In genomic region chrX:23626651-23627050, GRCh38 we compare ENCODE assay signal across 24 cellular contexts. TPM values are rescaled to one million over a fixed set of nuclear protein-coding genes. Genes with fewer than 3 reads are reported as not detected.
DNase-seq lines count a peak whose midpoint lies in the region; ATAC-seq and TF ChIP-seq lines count a peak whose summit lies in the region.
"Had no signal": no experiment of that assay in that cellular context is flagged by ENCODE, and none has a peak within 500 bp of the region (broad histone marks: within the 10 kb centered on the region; RNA-seq: fewer than 3 reads in every experiment).

No MANE protein-coding gene starts in this region.

- no peaks in the 10 kb centered on the region for H3K9me3 Mint-ChIP-seq in activated CD4-positive, alpha-beta T cell treated with anti-CD3 and anti-CD28 coated beads for 36 hours (ENCODE audit: low read depth)
- H3K9me3 Mint-ChIP-seq: activated CD8-positive, alpha-beta T cell treated with anti-CD3 and anti-CD28 coated beads for 36 hours; activated naive CD4-positive, alpha-beta T cell treated with anti-CD3 and anti-CD28 coated beads for 36 hours had no signal

- CTCF ChIA-PET in activated CD4-positive, alpha-beta T cell treated with anti-CD3 and anti-CD28 coated beads for 36 hours (lab: Charles Lee): no interaction called here

- H3K36me3 Mint-ChIP-seq in activated CD4-positive, alpha-beta T cell treated with anti-CD3 and anti-CD28 coated beads for 36 hours (ENCODE audit: low read depth): no peaks in the 10 kb centered on the region
- H3K36me3 Mint-ChIP-seq: naive thymus-derived CD4-positive, alpha-beta T cell had no signal

- peak; percentile 5 for TF ChIP-seq CTCF in epithelial cell of esophagus (IDR thresholded peaks at IDR 0.05; ENCODE audit: insufficient read depth, low read depth, low read length, missing control alignments)

- no peak overlapping the region for H3K27ac Mint-ChIP-seq in activated CD4-positive, alpha-beta T cell treated with anti-CD3 and anti-CD28 coated beads for 36 hours
- H3K27ac Mint-ChIP-seq: activated CD8-positive, alpha-beta T cell treated with anti-CD3 and anti-CD28 coated beads for 36 hours; activated naive CD4-positive, alpha-beta T cell treated with anti-CD3 and anti-CD28 coated beads for 36 hours; naive thymus-derived CD4-positive, alpha-beta T cell had no signal

- H3K27me3 Mint-ChIP-seq in activated CD4-positive, alpha-beta T cell treated with anti-CD3 and anti-CD28 coated beads for 36 hours: peaks cover 5% of the 10 kb centered on the region

- POLR2A ChIA-PET in activated CD4-positive, alpha-beta T cell treated with anti-CD3 and anti-CD28 coated beads for 36 hours (lab: Charles Lee): no interaction called here

- H3K4me3 ChIP-seq in epithelial cell of esophagus (ENCODE audit: low read length): no peak overlapping the region
- H3K4me3 ChIP-seq: GM23248, pancreas, right lobe of liver, vagina had no signal

- H3K4me3 Mint-ChIP-seq in activated CD4-positive, alpha-beta T cell treated with anti-CD3 and anti-CD28 coated beads for 36 hours: no peak overlapping the region
- H3K4me3 Mint-ChIP-seq: activated CD8-positive, alpha-beta T cell treated with anti-CD3 and anti-CD28 coated beads for 36 hours; activated naive CD4-positive, alpha-beta T cell treated with anti-CD3 and anti-CD28 coated beads for 36 hours; naive thymus-derived CD4-positive, alpha-beta T cell had no signal

- intact Hi-C loops in activated CD4-positive, alpha-beta T cell treated with anti-CD3 and anti-CD28 coated beads for 36 hours (cut with DNase I, micrococcal nuclease): no loop called here

- no peaks in the 10 kb centered on the region for H3K4me1 Mint-ChIP-seq in activated CD4-positive, alpha-beta T cell treated with anti-CD3 and anti-CD28 coated beads for 36 hours
- H3K4me1 Mint-ChIP-seq: naive thymus-derived CD4-positive, alpha-beta T cell had no signal

- peak; percentile 1 for DNase-seq in SIG-M5 treated with dmso at 0.1 percent for 504 hours (lab: John Stamatoyannopoulos, UW; ENCODE audit: unreplicated experiment)
- no peak for DNase-seq in SIG-M5 (lab: John Stamatoyannopoulos, UW)
- peak; percentile 12 for DNase-seq in OCI-M1 (lab: John Stamatoyannopoulos, UW)
- no peak for DNase-seq in epithelial cell of esophagus (ENCODE audit: low read depth)
- DNase-seq in activated CD4-positive, alpha-beta T cell treated with anti-CD3 and anti-CD28 coated beads for 36 hours: no peak
- DNase-seq in NCI-H1092 treated with DMSO at 0.1 percent for 48 hours (lab: John Stamatoyannopoulos, UW): no peak
- no peak for DNase-seq in medulla oblongata (ENCODE audit: extremely low spot score)
- DNase-seq: ACHN; activated CD8-positive, alpha-beta T cell treated with anti-CD3 and anti-CD28 coated beads for 36 hours; activated naive CD4-positive, alpha-beta T cell treated with anti-CD3 and anti-CD28 coated beads for 36 hours; activated T-cell treated with anti-CD3 and anti-CD28 coated beads, Interleukin-2, amount 50 U/mL, for 1 hour; cerebellar nuclear complex; effector memory CD4-positive, alpha-beta T cell; glutamatergic neuron; GM23248; left cardiac atrium; mesendoderm; naive thymus-derived CD4-positive, alpha-beta T cell; NCI-H1436 treated with DMSO at 0.1 percent for 48 hours; pancreas; right lobe of liver; T-helper 9 cell had no signal

- ATAC-seq in activated CD4-positive, alpha-beta T cell treated with anti-CD3 and anti-CD28 coated beads for 36 hours: no peak
- no peak for ATAC-seq in GM18870 (IDR thresholded peaks at IDR 0.05; ENCODE audit: unreplicated experiment)
- ATAC-seq: activated CD8-positive, alpha-beta T cell treated with anti-CD3 and anti-CD28 coated beads for 36 hours; left cardiac atrium; naive thymus-derived CD4-positive, alpha-beta T cell; pancreas; right lobe of liver had no signal

RNA-seq across cellular contexts. Expression of gene PRDX4, which starts 40.6 kb away (rescaled TPM):
- 10 to 100 TPM; 48.8 to 51.5 TPM for total RNA-seq in activated CD4-positive, alpha-beta T cell treated with anti-CD3 and anti-CD28 coated beads for 36 hours

Comparison
In these comparisons a context has a peak if more than half of its experiments do, and no peak if none do; other contexts are left out.
1. DNase-seq: peak in SIG-M5 treated with dmso at 0.1 percent for 504 hours (single experiment) and OCI-M1 (single experiment); none in SIG-M5 (single experiment), epithelial cell of esophagus (single experiment), activated CD4-positive, alpha-beta T cell treated with anti-CD3 and anti-CD28 coated beads for 36 hours (single experiment), NCI-H1092 treated with DMSO at 0.1 percent for 48 hours (single experiment) and medulla oblongata (single experiment).